Comparison of ENCODE assay signal across 9 cellular contexts in the genomic region with DNA sequence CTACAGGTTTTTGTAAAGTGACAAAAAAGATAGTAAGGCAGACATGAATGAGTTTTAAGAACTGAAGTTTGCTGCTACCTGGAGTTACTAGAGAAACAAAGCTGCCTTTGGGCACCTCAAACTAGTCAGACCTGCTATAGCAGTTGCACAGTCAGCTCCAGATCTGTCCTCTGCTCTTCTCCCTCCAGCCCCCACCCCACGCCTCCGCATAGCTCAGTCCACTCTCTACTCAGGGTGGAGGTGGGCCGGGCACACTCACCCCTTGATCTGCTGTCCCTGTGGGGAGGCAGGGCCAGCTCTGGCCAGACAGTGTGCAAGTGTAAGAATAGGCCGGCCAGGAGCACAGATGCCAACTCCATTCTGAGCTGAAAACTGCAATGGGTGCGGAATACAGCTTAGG. TPM values are rescaled to one million over a fixed set of nuclear protein-coding genes. Genes with fewer than 3 reads are reported as not detected.
DNase-seq lines count a peak whose midpoint lies in the region; ATAC-seq and TF ChIP-seq lines count a peak whose summit lies in the region.
"Had no signal": no experiment of that assay in that cellular context is flagged by ENCODE, and none has a peak within 500 bp of the region (broad histone marks: within the 10 kb centered on the region; RNA-seq: fewer than 3 reads in every experiment).

No MANE protein-coding gene starts in this region.

- peak overlapping the region; percentile 66 to 75 (median 70) for H3K4me3 Mint-ChIP-seq in brain

- H3K36me3 ChIP-seq in cardiac muscle cell (no peaks in the 10 kb centered on the region), mucosa of descending colon (ENCODE audit: low read depth) (no peaks in the 10 kb centered on the region), upper lobe of right lung (no peaks in the 10 kb centered on the region)

- peaks cover 4% of the 10 kb centered on the region for H3K27me3 Mint-ChIP-seq in brain

- H3K36me3 Mint-ChIP-seq in brain: no peaks in the 10 kb centered on the region

- intact Hi-C loops in left cardiac atrium (cut with DNase I) (loop anchor here (5.0 to 10.0 kb wide), 4 partner anchors 95 to 215 kb away; no protein-coding TSS in a partner anchor), mucosa of descending colon (cut with DNase I, micrococcal nuclease) (loop anchor here (5.0 to 10.0 kb wide), 4 partner anchors 103 to 218 kb away; no protein-coding TSS in a partner anchor), upper lobe of right lung (cut with DNase I) (loop anchor here (10.0 kb wide), 2 partner anchors 65 to 215 kb away; no protein-coding TSS in a partner anchor)

- TF ChIP-seq CTCF in cardiac muscle cell (IDR thresholded peaks at IDR 0.05; ENCODE audit: low read depth, low read length): no peak
- no peak for TF ChIP-seq CTCF in brain (conservative IDR thresholded peaks at IDR 0.05)
- no peak for TF ChIP-seq CTCF in mucosa of descending colon (IDR thresholded peaks at IDR 0.05)
- no peak for TF ChIP-seq CTCF in upper lobe of right lung (IDR thresholded peaks at IDR 0.05)

- H3K4me1 Mint-ChIP-seq in brain: peaks cover 85% of the 10 kb centered on the region

- peak overlapping the region; percentile 3 to 89 (median 79) for H3K27ac Mint-ChIP-seq in brain

- ATAC-seq in left cardiac atrium (no peak), mucosa of descending colon (peak; percentile 2), upper lobe of right lung (peak; percentile 1)

- peaks cover 66% of the 10 kb centered on the region for H3K4me1 ChIP-seq in cardiac muscle cell (ENCODE audit: low read depth)
- peaks cover 41% of the 10 kb centered on the region for H3K4me1 ChIP-seq in mucosa of descending colon (ENCODE audit: low read depth)
- peaks cover 51% of the 10 kb centered on the region for H3K4me1 ChIP-seq in upper lobe of right lung

- H3K9me3 ChIP-seq in cardiac muscle cell (ENCODE audit: low read depth): no peaks in the 10 kb centered on the region
- no peaks in the 10 kb centered on the region for H3K9me3 ChIP-seq in mucosa of descending colon
- H3K9me3 ChIP-seq in upper lobe of right lung: no peaks in the 10 kb centered on the region

- H3K4me3 ChIP-seq in cardiac muscle cell (peak overlapping the region; percentile 4), mucosa of descending colon (no peak overlapping the region), upper lobe of right lung (no peak overlapping the region)

- H3K27ac ChIP-seq in cardiac muscle cell (peak overlapping the region; percentile 88), upper lobe of right lung (peak overlapping the region; percentile 21)

- DNase-seq in cardiac muscle cell (ENCODE audit: low read depth in 1 of 2, low spot score in 1 of 2) (peak in 1 of 2 donors; percentile 68), left cardiac atrium (no peak), mucosa of descending colon (peak in 2 of 3 donors; percentile 51 to 69), upper lobe of right lung (no peak), epidermal melanocyte (ENCODE audit: insufficient read length, low spot score) (no peak), NCI-H1417 treated with DMSO at 0.1 percent for 48 hours (lab: John Stamatoyannopoulos, UW) (no peak), cerebellar cortex (ENCODE audit: low spot score) (no peak)
- DNase-seq: SHP77 treated with DMSO at 0.1 percent for 48 hours had no signal

- no peaks in the 10 kb centered on the region for H3K9me3 Mint-ChIP-seq in brain

- H3K27me3 ChIP-seq in cardiac muscle cell (no peaks in the 10 kb centered on the region), upper lobe of right lung (no peaks in the 10 kb centered on the region)

RNA-seq across cellular contexts. Expression of gene SERTAD2, which starts 4.1 kb away (rescaled TPM):
- total RNA-seq in cardiac muscle cell (14.0 and 21.2 TPM in 2 replicates), left cardiac atrium (10 to 100 TPM; 14.3 to 14.7 TPM), mucosa of descending colon (10 to 100 TPM; 17.3 to 20.6 (median 20.6) TPM), upper lobe of right lung (20.7 TPM)
- polyA plus RNA-seq in cardiac muscle cell (12.0 and 19.4 TPM in 2 replicates), brain (ENCODE audit: insufficient read depth, low read depth, low replicate concordance) (3.1 TPM)

Comparison
In these comparisons a context has a peak if more than half of its experiments do, and no peak if none do; other contexts are left out.
1. DNase-seq: peak in mucosa of descending colon (2 of 3); none in left cardiac atrium (single experiment), upper lobe of right lung (single experiment), epidermal melanocyte (single experiment), NCI-H1417 treated with DMSO at 0.1 percent for 48 hours (single experiment) and cerebellar cortex (single experiment).
2. ATAC-seq: peak in mucosa of descending colon (single experiment) and upper lobe of right lung (single experiment); none in left cardiac atrium (0 of 2).